ENCODE assay signal across 29 cellular contexts in genomic region chr1:7506677-7507619, GRCh38.
"Had no signal": no experiment of that assay in that cellular context is flagged by ENCODE, and none has a peak within 500 bp of the region (broad histone marks: within the 10 kb centered on the region; RNA-seq: fewer than 3 reads in every experiment).

No MANE protein-coding gene starts in this region.

- H3K4me3 ChIP-seq: body of pancreas, cardiac muscle cell, colonic mucosa, dorsolateral prefrontal cortex had no signal

- H3K9me3 ChIP-seq: body of pancreas, colonic mucosa had no signal

- H3K27ac ChIP-seq: body of pancreas, colonic mucosa, dorsolateral prefrontal cortex, WERI-Rb-1 had no signal

- H3K4me1 ChIP-seq: body of pancreas, colonic mucosa had no signal

- H3K36me3 ChIP-seq: cardiac muscle cell, colonic mucosa, WERI-Rb-1 had no signal

- ATAC-seq: activated CD4-positive, CD25-positive, alpha-beta regulatory T cell treated with anti-CD3 and anti-CD28 coated beads, Interleukin-2, amount 50 U/mL, for 24 hours; activated CD8-positive, alpha-beta T cell treated with anti-CD3 and anti-CD28 coated beads for 36 hours; activated T-cell treated with anti-CD3 and anti-CD28 coated beads, Interleukin-2, amount 50 U/mL, for 4 hours; activated T-helper 17 cell treated with anti-CD3 and anti-CD28 coated beads, Interleukin-2, amount 50 U/mL, for 72 hours; body of pancreas; esophagus mucosa had no signal

- DNase-seq: activated B cell treated with CpG ODN at 0.5 μM for 24 hours; activated CD4-positive, alpha-beta T cell treated with anti-CD3 and anti-CD28 coated beads for 48 hours; activated CD4-positive, alpha-beta T cell treated with anti-CD3 and anti-CD28 coated beads, Interleukin-2, amount 50 U/mL, for 1 hour; activated CD4-positive, alpha-beta T cell treated with anti-CD3 and anti-CD28 coated beads, Interleukin-2, amount 50 U/mL, for 48 hours; activated CD8-positive, alpha-beta memory T cell treated with anti-CD3 and anti-CD28 coated beads for 24 hours; activated CD8-positive, alpha-beta T cell treated with anti-CD3 and anti-CD28 coated beads for 36 hours; activated effector memory CD4-positive, alpha-beta T cell treated with Interleukin-2 at 50 U/mL for 16 hours; activated gamma-delta T cell treated with Interleukin-2 at 50 U/mL for 16 hours; activated naive CD4-positive, alpha-beta T cell treated with anti-CD3 and anti-CD28 coated beads, Interleukin-2, amount 50 U/mL, for 16 hours; activated naive CD4-positive, alpha-beta T cell treated with Interleukin-2 at 50 U/mL for 16 hours; activated T-cell treated with anti-CD3 and anti-CD28 coated beads, Interleukin-2, amount 50 U/mL, for 4 hours; amygdala; aorta; body of pancreas; central memory CD4-positive, alpha-beta T cell; cerebellar nuclear complex; colonic mucosa; effector memory CD4-positive, alpha-beta T cell; endodermal cell; foreskin fibroblast; head of caudate nucleus; T1000; WERI-Rb-1 had no signal

- FAIRE-seq: frontal cortex had no signal

- H3K27me3 ChIP-seq: body of pancreas, cardiac muscle cell, colonic mucosa, dorsolateral prefrontal cortex had no signal
